In genomic region chrX:74536142-74537010, GRCh38 we compare ENCODE assay signal across 8 cellular contexts.
DNase-seq lines count a peak whose midpoint lies in the region; ATAC-seq, FAIRE-seq and TF ChIP-seq lines count a peak whose summit lies in the region.

No MANE protein-coding gene starts in this region.

- H3K9me3 ChIP-seq in Peyer's patch = no peaks in the 10 kb centered on the region
- H3K9me3 ChIP-seq in upper lobe of right lung = no peaks in the 10 kb centered on the region

- peaks cover 0 to 11% of the 10 kb centered on the region in 2 donors for H3K27me3 Mint-ChIP-seq in natural killer cell (ENCODE audit: low read depth in 2 of 2)

- FAIRE-seq in D721Med (lab: Jason Lieb, UNC) = no peak
- peak; percentile 96 for FAIRE-seq in HTR-8/SVneo (lab: Jason Lieb, UNC)

- H3K4me3 Mint-ChIP-seq in natural killer cell = peak overlapping the region; percentile 83

- H3K9me3 Mint-ChIP-seq in activated naive CD4-positive, alpha-beta T cell treated with anti-CD3 and anti-CD28 coated beads, Interleukin-2, amount 50 U/mL, for 72 hours = no peaks in the 10 kb centered on the region
- no peaks in the 10 kb centered on the region for H3K9me3 Mint-ChIP-seq in natural killer cell

- intact Hi-C loops in natural killer cell (cut with micrococcal nuclease) (no loop called here), upper lobe of right lung (cut with DNase I) (loop anchor here (10.0 kb wide), 1 partner anchor 152 kb away; no protein-coding TSS in a partner anchor)

- peaks cover 5 to 18% of the 10 kb centered on the region in 2 donors for H3K4me1 Mint-ChIP-seq in natural killer cell

- H3K27me3 ChIP-seq in Peyer's patch (no peaks in the 10 kb centered on the region), foreskin keratinocyte (no peaks in the 10 kb centered on the region), upper lobe of right lung (no peaks in the 10 kb centered on the region)

- H3K4me1 ChIP-seq in Peyer's patch (peaks cover 0 to 4% (median 0%) of the 10 kb centered on the region in 4 donors), foreskin keratinocyte (no peaks in the 10 kb centered on the region), upper lobe of right lung (no peaks in the 10 kb centered on the region)

- ATAC-seq in GM21381 (IDR thresholded peaks at IDR 0.05; ENCODE audit: unreplicated experiment) (peak; percentile 68), foreskin keratinocyte (peak; percentile 63), natural killer cell (peak; percentile 62 to 69 (median 63)), upper lobe of right lung (peak; percentile 90)
- peak; percentile 24 to 47 for ATAC-seq in activated naive CD4-positive, alpha-beta T cell treated with anti-CD3 and anti-CD28 coated beads, Interleukin-2, amount 50 U/mL, for 72 hours

- TF ChIP-seq CTCF in D721Med (IDR thresholded peaks at IDR 0.05; ENCODE audit: insufficient read depth, missing control alignments) (no peak), Peyer's patch (IDR thresholded peaks at IDR 0.05) (peak in 4 of 6 experiments; percentile 17 to 61 (median 52)), foreskin keratinocyte (conservative IDR thresholded peaks at IDR 0.05) (peak; percentile 24), natural killer cell (IDR thresholded peaks at IDR 0.05) (no peak), upper lobe of right lung (IDR thresholded peaks at IDR 0.05) (peak; percentile 42)

- H3K36me3 Mint-ChIP-seq in activated naive CD4-positive, alpha-beta T cell treated with anti-CD3 and anti-CD28 coated beads, Interleukin-2, amount 50 U/mL, for 72 hours = peaks cover 0 to 8% of the 10 kb centered on the region in 2 donors
- H3K36me3 Mint-ChIP-seq in natural killer cell = no peaks in the 10 kb centered on the region

- TF ChIP-seq POLR2A in Peyer's patch (IDR thresholded peaks at IDR 0.05) = no peak

- H3K4me3 ChIP-seq in Peyer's patch (peak overlapping the region; percentile 44 to 59 (median 50)), upper lobe of right lung (peak overlapping the region; percentile 56)

- H3K27ac Mint-ChIP-seq in activated naive CD4-positive, alpha-beta T cell treated with anti-CD3 and anti-CD28 coated beads, Interleukin-2, amount 50 U/mL, for 72 hours = peak overlapping the region in 1 of 2 donors; percentile 91
- peak overlapping the region; percentile 59 to 83 for H3K27ac Mint-ChIP-seq in natural killer cell

- peak overlapping the region; percentile 67 to 93 (median 85) for H3K27ac ChIP-seq in Peyer's patch
- no peak overlapping the region for H3K27ac ChIP-seq in foreskin keratinocyte
- H3K27ac ChIP-seq in upper lobe of right lung = peak overlapping the region; percentile 85

- DNase-seq in D721Med (ENCODE audit: insufficient read length, low spot score) (peak; percentile 41), HTR-8/SVneo (ENCODE audit: insufficient read length, low spot score) (peak; percentile 97), Peyer's patch (peak; percentile 44 to 83 (median 76)), foreskin keratinocyte (peak; percentile 13 to 47), natural killer cell (no peak), upper lobe of right lung (peak; percentile 84)
- DNase-seq in activated naive CD4-positive, alpha-beta T cell treated with anti-CD3 and anti-CD28 coated beads, Interleukin-2, amount 50 U/mL, for 72 hours (ENCODE audit: low spot score in 2 of 2) = peak; percentile 16 to 65

- H3K36me3 ChIP-seq in Peyer's patch = no peaks in the 10 kb centered on the region
- no peaks in the 10 kb centered on the region for H3K36me3 ChIP-seq in upper lobe of right lung

Comparison
In these comparisons a context has a peak if more than half of its experiments do, and no peak if none do; other contexts are left out.
1. CTCF ChIP-seq: peak in Peyer's patch (4 of 6), foreskin keratinocyte (single experiment) and upper lobe of right lung (single experiment); none in D721Med (single experiment) and natural killer cell (single experiment).
2. ATAC-seq: peak in every context shown above with its lines; median percentile 90 in upper lobe of right lung; 68 in GM21381; 63 in foreskin keratinocyte; 63 in natural killer cell; 36 in activated naive CD4-positive, alpha-beta T cell treated with anti-CD3 and anti-CD28 coated beads, Interleukin-2, amount 50 U/mL, for 72 hours.